Comparison of ENCODE assay signal across 8 cellular contexts in the genomic region with DNA sequence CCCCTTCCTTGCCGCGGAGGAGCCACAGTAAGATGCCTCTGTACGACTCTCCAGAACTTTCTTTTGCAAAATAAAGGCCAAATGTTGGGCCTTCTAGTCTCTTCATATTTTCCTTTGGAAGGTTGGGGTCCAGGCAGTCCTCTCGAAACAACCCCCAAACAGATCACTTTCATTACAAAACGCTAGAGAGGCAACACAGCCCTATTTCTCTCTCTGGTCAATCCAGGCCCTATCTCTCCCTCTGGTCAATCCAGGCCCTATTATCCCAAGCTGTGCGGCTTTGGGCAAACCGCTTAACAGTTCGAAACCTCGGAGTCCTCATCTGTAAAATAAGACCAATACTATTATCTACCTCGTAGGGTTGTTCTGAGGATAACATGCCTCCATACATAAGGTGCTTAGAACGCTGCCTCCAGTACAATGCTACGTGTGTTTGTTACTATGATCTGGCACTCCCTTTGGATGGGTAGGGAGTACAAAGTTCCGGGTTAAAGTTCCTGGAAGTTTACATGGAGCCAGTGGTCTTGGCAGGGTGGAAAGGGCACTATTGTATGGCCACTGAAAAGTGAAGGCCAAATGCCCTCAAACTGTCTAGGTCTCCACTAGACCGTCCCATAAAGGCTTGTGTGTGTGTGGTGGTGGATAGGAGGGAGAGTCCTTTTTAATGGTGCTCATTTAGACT.
DNase-seq lines count a peak whose midpoint lies in the region; ATAC-seq and TF ChIP-seq lines count a peak whose summit lies in the region.

No MANE protein-coding gene starts in this region.

- H3K36me3 ChIP-seq in SJCRH30: no peaks in the 10 kb centered on the region
- no peaks in the 10 kb centered on the region for H3K36me3 ChIP-seq in skeletal muscle satellite cell (ENCODE audit: insufficient read depth, low read length)

- H3K27ac ChIP-seq in SJCRH30 (peak overlapping the region; percentile 99), right cardiac atrium (ENCODE audit: low read length) (peak overlapping the region; percentile 98)

- H3K4me1 ChIP-seq in SJCRH30 (0 out of 2 replicates have a peak, but pooled peaks cover 6% of the 10 kb centered on the region), right cardiac atrium (ENCODE audit: control insufficient read depth, insufficient read depth, low read length) (peaks cover 5% of the 10 kb centered on the region), skeletal muscle satellite cell (ENCODE audit: control insufficient read depth, insufficient read depth, low read length) (peaks cover 35% of the 10 kb centered on the region)

- H3K9me3 ChIP-seq in SJCRH30 (replicated peaks) (no peaks in the 10 kb centered on the region), right cardiac atrium (ENCODE audit: control insufficient read depth, low read length) (no peaks in the 10 kb centered on the region), skeletal muscle satellite cell (replicated peaks; ENCODE audit: low read length) (no peaks in the 10 kb centered on the region)

- TF ChIP-seq CTCF in GM12875 (IDR thresholded peaks at IDR 0.05; ENCODE audit: borderline replicate concordance, insufficient read depth, low read depth, low read length): no peak

- H3K27me3 ChIP-seq in SJCRH30 (no peaks in the 10 kb centered on the region), right cardiac atrium (ENCODE audit: control insufficient read depth, insufficient read depth) (no peaks in the 10 kb centered on the region), skeletal muscle satellite cell (ENCODE audit: control insufficient read depth, insufficient read depth, low read length) (peaks cover 7% of the 10 kb centered on the region)

- peak overlapping the region; percentile 58 for H3K4me3 ChIP-seq in GM12875 (ENCODE audit: low read depth, low read length)
- H3K4me3 ChIP-seq in SJCRH30: no peak overlapping the region
- H3K4me3 ChIP-seq in right cardiac atrium (ENCODE audit: low read length): peak overlapping the region; percentile 26
- H3K4me3 ChIP-seq in skeletal muscle satellite cell (ENCODE audit: low read length): peak overlapping the region; percentile 72

- intact Hi-C loops in right cardiac atrium (cut with DNase I): loop anchor here in 3 of 4 donors (5.0 to 10.0 kb wide), 3 partner anchors 92 to 358 kb away; no protein-coding TSS in a partner anchor

- 72% methylated on average over 14 of the region's 14 CpGs for WGBS in right cardiac atrium

- H3K4me2 ChIP-seq in skeletal muscle satellite cell (ENCODE audit: low read length): peak overlapping the region; percentile 94

- ATAC-seq in right cardiac atrium (no peak), GM21515 (IDR thresholded peaks at IDR 0.05; ENCODE audit: unreplicated experiment) (no peak), HG03135 (IDR thresholded peaks at IDR 0.05; ENCODE audit: unreplicated experiment) (no peak)

- peak overlapping the region; percentile 68 for H3K9ac ChIP-seq in skeletal muscle satellite cell (ENCODE audit: low read depth, low read length)

- DNase-seq in SJCRH30 (no peak), right cardiac atrium (no peak), GM19238 (ENCODE audit: insufficient read length, low spot score) (no peak)
- no peak for DNase-seq in stimulated activated CD4-positive, alpha-beta T cell treated with anti-CD3 and anti-CD28 coated beads, Interleukin-1b, Interleukin-23, amount 100 ng/mL, for 48 hours
